20 cellular contexts compared by ENCODE assay signal in the genomic region with DNA sequence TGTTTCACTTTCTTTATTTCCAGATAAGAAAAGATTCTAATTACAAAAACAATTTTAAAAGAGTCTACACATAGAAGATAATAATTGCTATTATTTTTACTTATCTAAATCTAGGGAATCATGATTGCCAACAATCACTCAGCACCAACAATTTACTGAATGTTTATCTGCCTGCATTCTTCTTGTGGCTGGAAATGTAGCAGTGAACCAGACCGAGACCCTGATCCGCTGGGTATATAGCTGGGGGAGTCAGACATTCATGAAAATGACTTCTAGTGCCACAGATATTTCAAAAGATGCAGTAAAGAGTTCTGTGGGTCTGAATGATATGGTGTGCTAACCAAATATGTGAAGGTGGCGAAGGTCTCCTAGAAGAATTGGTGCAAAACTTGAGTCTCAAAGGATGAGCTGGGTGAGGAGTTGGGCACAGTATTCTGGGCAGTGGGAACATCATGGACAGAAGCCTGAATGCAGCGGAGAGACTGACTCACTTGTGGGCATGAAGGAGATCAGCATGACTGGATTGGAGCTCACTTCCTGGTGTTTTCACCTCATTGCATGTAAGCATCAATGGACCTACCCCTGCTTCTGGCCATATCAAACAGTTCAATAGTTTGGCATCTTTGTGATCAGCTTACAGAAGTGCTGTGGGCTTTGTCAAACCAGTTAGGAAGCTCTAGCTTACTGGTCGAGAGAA. TPM values are rescaled to one million over a fixed set of nuclear protein-coding genes. Genes with fewer than 3 reads are reported as not detected.
DNase-seq lines count a peak whose midpoint lies in the region; ATAC-seq, FAIRE-seq and TF ChIP-seq lines count a peak whose summit lies in the region.
"Had no signal": no experiment of that assay in that cellular context is flagged by ENCODE, and none has a peak within 500 bp of the region (broad histone marks: within the 10 kb centered on the region; RNA-seq: fewer than 3 reads in every experiment).

No MANE protein-coding gene starts in this region.

- H3K9me3 Mint-ChIP-seq in astrocyte (ENCODE audit: unreplicated experiment) = no peaks in the 10 kb centered on the region
- H3K9me3 Mint-ChIP-seq: activated T-cell treated with anti-CD3 and anti-CD28 coated beads, Interleukin-2, amount 50 U/mL, for 72 hours; CD4-positive, alpha-beta T cell; naive B cell had no signal

- ATAC-seq in HG03196 (IDR thresholded peaks at IDR 0.05; ENCODE audit: unreplicated experiment) = no peak
- ATAC-seq: activated T-cell treated with anti-CD3 and anti-CD28 coated beads, Interleukin-2, amount 50 U/mL, for 72 hours; heart left ventricle; left cardiac atrium had no signal

- H3K27me3 ChIP-seq in astrocyte (ENCODE audit: insufficient read depth, low read length) = no peaks in the 10 kb centered on the region
- H3K27me3 ChIP-seq: heart left ventricle had no signal

- no peaks in the 10 kb centered on the region for H3K27me3 Mint-ChIP-seq in astrocyte (ENCODE audit: low read depth, unreplicated experiment)
- H3K27me3 Mint-ChIP-seq: CD4-positive, alpha-beta T cell had no signal

- peak overlapping the region; percentile 97 for H3K27ac Mint-ChIP-seq in astrocyte (ENCODE audit: unreplicated experiment)
- H3K27ac Mint-ChIP-seq: activated T-cell treated with anti-CD3 and anti-CD28 coated beads, Interleukin-2, amount 50 U/mL, for 72 hours; CD4-positive, alpha-beta T cell had no signal

- DNase-seq in HT1080 (ENCODE audit: low read depth) (peak; percentile 41), astrocyte (ENCODE audit: low read depth) (peak; percentile 80), fibroblast of the aortic adventitia (ENCODE audit: low read depth) (peak; percentile 57), skeletal muscle cell (ENCODE audit: low read depth) (peak; percentile 48), NCI-H526 treated with DMSO at 0.1 percent for 48 hours (lab: John Stamatoyannopoulos, UW) (no peak), cerebellar nuclear complex (lab: John Stamatoyannopoulos, UW) (no peak)
- DNase-seq in stimulated activated naive CD4-positive, alpha-beta T cell (lab: John Stamatoyannopoulos, UW) = no peak
- DNase-seq: activated CD4-positive, alpha-beta T cell treated with anti-CD3 and anti-CD28 coated beads, Interleukin-2, amount 50 U/mL, for 48 hours; activated T-cell treated with anti-CD3 and anti-CD28 coated beads, Interleukin-2, amount 50 U/mL, for 72 hours; amniotic stem cell; CD4-positive, alpha-beta T cell; effector memory CD4-positive, alpha-beta T cell; heart left ventricle; left cardiac atrium; MV-4-11; naive B cell; NK-92 treated with Interleukin-12 subunit alpha and Interleukin-12 subunit beta, amount 100 ng/mL, for 24 hours; SIG-M5; stimulated activated CD4-positive, alpha-beta T cell treated with anti-CD3 and anti-CD28 coated beads, Interleukin-4, amount 100 ng/mL, for 1 hour had no signal

- peak overlapping the region; percentile 2 for H2AFZ ChIP-seq in astrocyte (ENCODE audit: low read depth, low read length)

- peaks cover 33% of the 10 kb centered on the region for H3K4me1 ChIP-seq in astrocyte (ENCODE audit: insufficient read depth, low read length)

- H3K4me1 Mint-ChIP-seq in astrocyte (ENCODE audit: low read depth, unreplicated experiment) = peaks cover 46% of the 10 kb centered on the region
- H3K4me1 Mint-ChIP-seq: naive B cell had no signal

- FAIRE-seq in astrocyte (lab: Jason Lieb, UNC) = peak; percentile 58

- no peak for TF ChIP-seq CTCF in astrocyte (IDR thresholded peaks at IDR 0.05; ENCODE audit: insufficient read depth, low read depth, low read length)
- no peak for TF ChIP-seq CTCF in fibroblast of the aortic adventitia (IDR thresholded peaks at IDR 0.05; ENCODE audit: insufficient read depth, low read length)

- H3K4me3 ChIP-seq in astrocyte (ENCODE audit: insufficient read depth, low read depth, low read length) (no peak overlapping the region), fibroblast of the aortic adventitia (ENCODE audit: low read depth, low read length) (no peak overlapping the region), skeletal muscle cell (ENCODE audit: low read depth, low read length) (no peak overlapping the region)
- H3K4me3 ChIP-seq: heart left ventricle had no signal

- peak overlapping the region; percentile 93 for H3K27ac ChIP-seq in astrocyte (ENCODE audit: low read depth, low read length)

- no peaks in the 10 kb centered on the region for H3K36me3 ChIP-seq in astrocyte (ENCODE audit: insufficient read depth, low read length)
- H3K36me3 ChIP-seq: heart left ventricle had no signal

- no peaks in the 10 kb centered on the region for H3K79me2 ChIP-seq in astrocyte (ENCODE audit: insufficient read depth, low read length)

- peaks cover 3% of the 10 kb centered on the region for H3K36me3 Mint-ChIP-seq in astrocyte (ENCODE audit: low read depth, unreplicated experiment)
- H3K36me3 Mint-ChIP-seq: naive B cell had no signal

- peak overlapping the region; percentile 22 for H3K4me2 ChIP-seq in astrocyte (ENCODE audit: low read length)

- H4K20me1 ChIP-seq in astrocyte (ENCODE audit: insufficient read depth, low read length) = no peaks in the 10 kb centered on the region

- no peaks in the 10 kb centered on the region for H3K9me3 ChIP-seq in astrocyte (ENCODE audit: insufficient read depth, low read depth, low read length)
- H3K9me3 ChIP-seq: heart left ventricle had no signal

- peak overlapping the region; percentile 62 for H3K4me3 Mint-ChIP-seq in astrocyte (ENCODE audit: unreplicated experiment)
- H3K4me3 Mint-ChIP-seq: activated T-cell treated with anti-CD3 and anti-CD28 coated beads, Interleukin-2, amount 50 U/mL, for 72 hours; CD4-positive, alpha-beta T cell; naive B cell had no signal

- peak overlapping the region; percentile 77 for H3K9ac ChIP-seq in astrocyte (ENCODE audit: low read length)

RNA-seq across cellular contexts. Expression of a gene that starts 26.1 kb away (rescaled TPM):
- total RNA-seq in HT1080 (2014; rRNA removed; shearing (Covaris generic)) = 228 and 266 TPM in 2 replicates
- 106 and 136 TPM in 2 replicates for polyA plus RNA-seq in HT1080 (2015; cell fraction: cytosol; rRNA removed)
- 3,659 and 4,053 TPM in 2 replicates for polyA plus RNA-seq in HT1080 (2015; cell fraction: nucleus; rRNA removed)
- total RNA-seq in astrocyte = 17,010 and 22,524 TPM in 2 replicates
- total RNA-seq in fibroblast of the aortic adventitia (ENCODE audit: low replicate concordance) = 3,314 and 7,235 TPM in 2 replicates

Comparison
In these comparisons a context has a peak if more than half of its experiments do, and no peak if none do; other contexts are left out.
1. DNase-seq: peak in HT1080 (single experiment), astrocyte (single experiment), fibroblast of the aortic adventitia (single experiment) and skeletal muscle cell (single experiment); none in NCI-H526 treated with DMSO at 0.1 percent for 48 hours (single experiment), stimulated activated naive CD4-positive, alpha-beta T cell (0 of 6) and cerebellar nuclear complex (0 of 2).
2. RNA of a gene that starts 26.1 kb away (total RNA-seq): 17,010 to 22,524 TPM in astrocyte and 3,314 to 7,235 TPM in fibroblast of the aortic adventitia; 228 to 266 TPM in HT1080; every median in the first group is over 10 times any median in the second.